In the genomic region with DNA sequence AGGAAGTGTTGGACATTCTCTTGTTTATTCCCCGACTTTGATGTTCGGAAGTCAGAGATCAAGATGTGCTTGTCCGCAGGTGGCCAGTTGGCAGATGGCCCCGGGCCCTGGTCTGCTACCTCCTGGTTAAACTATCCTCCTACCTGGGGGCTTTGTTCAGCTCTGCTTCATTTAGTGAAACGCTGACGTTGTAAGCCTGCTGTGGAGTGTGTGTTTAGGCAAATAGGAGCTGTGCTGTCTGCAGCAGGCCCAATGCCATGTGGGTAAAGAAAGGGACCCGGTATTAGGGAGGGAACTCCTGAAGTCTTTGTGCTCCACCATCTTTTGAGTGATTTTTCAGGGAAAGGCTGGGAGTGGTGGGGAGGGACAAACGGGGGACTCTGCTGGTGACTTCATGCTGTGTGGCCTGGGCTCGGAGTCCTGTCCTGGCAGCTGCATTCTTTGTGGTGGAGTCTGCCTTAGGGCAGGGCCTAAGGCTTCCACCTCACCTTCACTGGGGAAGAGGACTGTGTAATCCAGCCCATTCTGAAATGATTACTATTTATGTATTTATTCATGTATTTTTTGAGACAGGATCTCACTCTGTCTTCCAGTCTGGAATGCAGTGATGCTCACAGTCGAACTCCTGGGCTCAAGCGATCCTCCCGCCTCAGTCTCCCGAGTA, we compare ENCODE assay signal across 1 cellular context.
TF ChIP-seq lines count a peak whose summit lies in the region.

No MANE protein-coding gene starts in this region.

TF ChIP-seq in H1, 55 proteins besides CTCF, POLR2A, EP300 and RAD21:
- TF ChIP-seq TAF1 (IDR thresholded peaks at IDR 0.05; ENCODE audit: low read depth, low read length), result 0 out of 2 replicates have a peak, but pooled peaks have one; percentile 18
- TF ChIP-seq RXRA (IDR thresholded peaks at IDR 0.05; ENCODE audit: insufficient read depth, low read depth, low read length), result no peak
- TF ChIP-seq, protein P1, sequence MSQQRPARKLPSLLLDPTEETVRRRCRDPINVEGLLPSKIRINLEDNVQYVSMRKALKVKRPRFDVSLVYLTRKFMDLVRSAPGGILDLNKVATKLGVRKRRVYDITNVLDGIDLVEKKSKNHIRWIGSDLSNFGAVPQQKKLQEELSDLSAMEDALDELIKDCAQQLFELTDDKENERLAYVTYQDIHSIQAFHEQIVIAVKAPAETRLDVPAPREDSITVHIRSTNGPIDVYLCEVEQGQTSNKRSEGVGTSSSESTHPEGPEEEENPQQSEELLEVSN (IDR thresholded peaks at IDR 0.05), result 0 out of 2 replicates have a peak, but pooled peaks have one; percentile 21
